ENCODE assay signal across 24 cellular contexts in the genomic region with DNA sequence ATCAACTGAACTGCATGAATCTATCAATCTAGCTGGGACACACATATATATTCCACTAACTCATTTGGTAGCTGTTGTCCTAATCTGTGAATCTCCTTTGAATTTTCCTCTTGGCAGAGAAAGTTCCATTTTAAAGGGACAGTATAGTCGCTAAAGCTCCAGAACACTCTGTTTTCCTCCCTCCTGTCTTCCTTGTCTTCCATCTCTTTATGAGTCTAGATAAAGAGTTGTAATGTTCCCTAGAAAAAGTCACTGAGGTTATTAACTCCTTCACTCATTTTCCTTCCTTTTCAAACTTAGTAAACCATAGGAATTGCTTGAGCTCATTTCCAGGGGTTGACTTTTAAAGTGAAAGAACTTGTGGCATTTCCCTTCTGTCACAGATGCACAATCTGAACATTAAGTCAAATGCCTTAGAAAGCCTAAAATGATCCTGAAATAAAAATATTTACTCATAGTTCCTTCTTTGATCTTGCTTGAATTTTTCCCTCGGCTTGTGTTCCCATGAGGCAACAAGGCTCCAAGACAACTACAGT.
"Had no signal": no experiment of that assay in that cellular context is flagged by ENCODE, and none has a peak within 500 bp of the region (broad histone marks: within the 10 kb centered on the region; RNA-seq: fewer than 3 reads in every experiment).

No MANE protein-coding gene starts in this region.

- H3K27ac ChIP-seq: cardiac muscle cell, epithelial cell of prostate, heart left ventricle, parathyroid adenoma, stomach, uterus had no signal

- H3K9me3 ChIP-seq: uterus had no signal

- H3K4me3 Mint-ChIP-seq: activated CD4-positive, alpha-beta memory T cell treated with anti-CD3 and anti-CD28 coated beads, Interleukin-2, amount 10 ng/mL, durations not matched to agents 7 days and 5 days; activated naive CD4-positive, alpha-beta T cell treated with anti-CD3 and anti-CD28 coated beads, Interleukin-2, amount 10 ng/mL, durations not matched to agents 7 days and 5 days; activated T-cell treated with anti-CD3 and anti-CD28 coated beads, Interleukin-2, amount 50 U/mL, for 72 hours; endodermal cell; memory B cell; stimulated activated effector memory CD8-positive, alpha-beta T cell treated with anti-CD3 and anti-CD28 coated beads, Interleukin-12 subunit alpha, Interleukin-12 subunit beta, amount 100 ng/mL, for 72 hours had no signal

- H3K9me3 Mint-ChIP-seq: activated CD4-positive, alpha-beta memory T cell treated with anti-CD3 and anti-CD28 coated beads, Interleukin-2, amount 10 ng/mL, durations not matched to agents 7 days and 5 days; endodermal cell had no signal

- H3K27ac Mint-ChIP-seq: activated CD4-positive, alpha-beta memory T cell treated with anti-CD3 and anti-CD28 coated beads, Interleukin-2, amount 10 ng/mL, durations not matched to agents 7 days and 5 days; activated naive CD4-positive, alpha-beta T cell treated with anti-CD3 and anti-CD28 coated beads, Interleukin-2, amount 10 ng/mL, durations not matched to agents 7 days and 5 days; activated T-cell treated with anti-CD3 and anti-CD28 coated beads, Interleukin-2, amount 50 U/mL, for 72 hours; endodermal cell; memory B cell; stimulated activated effector memory CD8-positive, alpha-beta T cell treated with anti-CD3 and anti-CD28 coated beads, Interleukin-12 subunit alpha, Interleukin-12 subunit beta, amount 100 ng/mL, for 72 hours had no signal

- H3K36me3 ChIP-seq: cardiac muscle cell, heart left ventricle, stomach, uterus had no signal

- H3K4me3 ChIP-seq: cardiac muscle cell, heart left ventricle, stomach, uterus had no signal

- ATAC-seq: activated T-cell treated with anti-CD3 and anti-CD28 coated beads, Interleukin-2, amount 50 U/mL, for 72 hours; heart left ventricle; left cardiac atrium; right cardiac atrium; stimulated activated effector memory CD8-positive, alpha-beta T cell treated with anti-CD3 and anti-CD28 coated beads, Interleukin-12 subunit alpha, Interleukin-12 subunit beta, amount 100 ng/mL, for 72 hours had no signal

- H3K79me2 ChIP-seq: parathyroid adenoma had no signal

- H3K4me1 ChIP-seq: parathyroid adenoma, uterus had no signal

- H3K9ac ChIP-seq: parathyroid adenoma had no signal

- DNase-seq: activated CD4-positive, alpha-beta memory T cell treated with anti-CD3 and anti-CD28 coated beads, Interleukin-2, amount 10 ng/mL, durations not matched to agents 7 days and 5 days; activated CD4-positive, alpha-beta T cell treated with anti-CD3 and anti-CD28 coated beads for 4 hours; activated CD4-positive, CD25-positive, alpha-beta regulatory T cell; activated effector memory CD4-positive, alpha-beta T cell treated with Interleukin-2 at 50 U/mL for 16 hours; activated naive CD4-positive, alpha-beta T cell treated with anti-CD3 and anti-CD28 coated beads, Interleukin-2, amount 10 ng/mL, durations not matched to agents 7 days and 5 days; activated T-cell treated with anti-CD3 and anti-CD28 coated beads, Interleukin-2, amount 50 U/mL, for 72 hours; amygdala; cortex of kidney; heart left ventricle; islet precursor cell; left cardiac atrium; nucleus accumbens; right cardiac atrium; stimulated activated CD4-positive, alpha-beta T cell treated with anti-CD3 and anti-CD28 coated beads, Interleukin-1b, Interleukin-23, amount 100 ng/mL, for 48 hours; stomach; T1000; trophoblast cell; uterus had no signal

- H2AFZ ChIP-seq: parathyroid adenoma had no signal
